In genomic region chr5:124057161-124057814, GRCh38 we compare ENCODE assay signal across 8 cellular contexts.
DNase-seq lines count a peak whose midpoint lies in the region; ATAC-seq and TF ChIP-seq lines count a peak whose summit lies in the region.

No MANE protein-coding gene starts in this region.

- no peak overlapping the region for H3K9ac ChIP-seq in Loucy (ENCODE audit: low read depth, low read length, poor library complexity, severe bottlenecking)

- 23 to 28% (median 25%) methylated on average over 5 of the region's 5 CpGs for WGBS in heart left ventricle, 4 donors
- WGBS in upper lobe of left lung, 2 donors: 32 to 37% methylated on average over 5 of the region's 5 CpGs

- H3K9me3 ChIP-seq in Loucy (ENCODE audit: insufficient read depth, low read depth, low read length) (no peaks in the 10 kb centered on the region), heart left ventricle (no peaks in the 10 kb centered on the region), upper lobe of left lung (no peaks in the 10 kb centered on the region)

- H3K79me2 ChIP-seq in Loucy (ENCODE audit: insufficient read depth, low read length): no peaks in the 10 kb centered on the region

- intact Hi-C loops in heart left ventricle (cut with DNase I): no loop called here

- TF ChIP-seq POLR2A in heart left ventricle (IDR thresholded peaks at IDR 0.05) (no peak), upper lobe of left lung (IDR thresholded peaks at IDR 0.05) (no peak)

- DNase-seq in Daoy (ENCODE audit: low read depth): peak; percentile 46
- peak; percentile 9 for DNase-seq in RPMI7951 (ENCODE audit: low read depth)
- peak in 4 of 5 donors; percentile 23 to 50 (median 34) for DNase-seq in heart left ventricle
- DNase-seq in upper lobe of left lung: peak in 1 of 2 donors; percentile 27
- DNase-seq in islet precursor cell: no peak
- no peak for DNase-seq in activated naive CD4-positive, alpha-beta T cell (lab: John Stamatoyannopoulos, UW)

- no peaks in the 10 kb centered on the region for H3F3A ChIP-seq in Loucy (ENCODE audit: low read depth)

- H3K4me3 ChIP-seq in Loucy (ENCODE audit: low read length, poor library complexity, severe bottlenecking) (no peak overlapping the region), heart left ventricle (peak overlapping the region in 7 of 12 donors; percentile 4 to 39 (median 16)), upper lobe of left lung (peak overlapping the region in 2 of 4 donors; percentile 11 to 24)

- H3K27ac ChIP-seq in heart left ventricle (peak overlapping the region in 1 of 12 donors; percentile 32), upper lobe of left lung (peak overlapping the region in 1 of 4 donors; percentile 62)

- H3K36me3 ChIP-seq in Loucy (ENCODE audit: insufficient read depth, low read length): no peaks in the 10 kb centered on the region
- H3K36me3 ChIP-seq in heart left ventricle: no peaks in the 10 kb centered on the region
- no peaks in the 10 kb centered on the region for H3K36me3 ChIP-seq in upper lobe of left lung

- H4K20me1 ChIP-seq in Loucy (ENCODE audit: insufficient read depth, low read length, poor library complexity, severe bottlenecking): no peaks in the 10 kb centered on the region

- no peak for TF ChIP-seq EP300 in upper lobe of left lung (IDR thresholded peaks at IDR 0.05)

- ATAC-seq in GM21737 (IDR thresholded peaks at IDR 0.05; ENCODE audit: unreplicated experiment) (peak; percentile 58), heart left ventricle (peak in 2 of 4 donors; percentile 64 to 80), upper lobe of left lung (ENCODE audit: low FRiP score in 2 of 2) (peak; percentile 40 to 77)

- no peak for TF ChIP-seq CTCF in Loucy (conservative IDR thresholded peaks at IDR 0.05; ENCODE audit: low read length)
- TF ChIP-seq CTCF in heart left ventricle (IDR thresholded peaks at IDR 0.05): no peak
- TF ChIP-seq CTCF in upper lobe of left lung (IDR thresholded peaks at IDR 0.05): no peak

- no peaks in the 10 kb centered on the region for H3K9me2 ChIP-seq in Loucy (replicated peaks; ENCODE audit: low read depth, low read length)

- H3K27me3 ChIP-seq in Loucy (ENCODE audit: insufficient read depth, low read length, poor library complexity, severe bottlenecking): no peaks in the 10 kb centered on the region
- H3K27me3 ChIP-seq in heart left ventricle: no peaks in the 10 kb centered on the region
- no peaks in the 10 kb centered on the region for H3K27me3 ChIP-seq in upper lobe of left lung

- H3K4me1 ChIP-seq in Loucy (ENCODE audit: insufficient read depth, low read length, poor library complexity, severe bottlenecking) (no peaks in the 10 kb centered on the region), heart left ventricle (peaks cover 0 to 19% (median 11%) of the 10 kb centered on the region in 12 donors), upper lobe of left lung (peaks cover 7 to 30% (median 18%) of the 10 kb centered on the region in 4 donors)

- H2AFZ ChIP-seq in Loucy (ENCODE audit: low read length): no peak overlapping the region

- peak overlapping the region; percentile 31 for H3K4me2 ChIP-seq in Loucy (ENCODE audit: low read depth, low read length, poor library complexity, severe bottlenecking)

Comparison
In these comparisons a context has a peak if more than half of its experiments do, and no peak if none do; other contexts are left out.
1. DNase-seq: peak in Daoy (single experiment), RPMI7951 (single experiment) and heart left ventricle (4 of 5); none in islet precursor cell (single experiment) and activated naive CD4-positive, alpha-beta T cell (0 of 4).